8 cellular contexts compared by ENCODE assay signal in the genomic region with DNA sequence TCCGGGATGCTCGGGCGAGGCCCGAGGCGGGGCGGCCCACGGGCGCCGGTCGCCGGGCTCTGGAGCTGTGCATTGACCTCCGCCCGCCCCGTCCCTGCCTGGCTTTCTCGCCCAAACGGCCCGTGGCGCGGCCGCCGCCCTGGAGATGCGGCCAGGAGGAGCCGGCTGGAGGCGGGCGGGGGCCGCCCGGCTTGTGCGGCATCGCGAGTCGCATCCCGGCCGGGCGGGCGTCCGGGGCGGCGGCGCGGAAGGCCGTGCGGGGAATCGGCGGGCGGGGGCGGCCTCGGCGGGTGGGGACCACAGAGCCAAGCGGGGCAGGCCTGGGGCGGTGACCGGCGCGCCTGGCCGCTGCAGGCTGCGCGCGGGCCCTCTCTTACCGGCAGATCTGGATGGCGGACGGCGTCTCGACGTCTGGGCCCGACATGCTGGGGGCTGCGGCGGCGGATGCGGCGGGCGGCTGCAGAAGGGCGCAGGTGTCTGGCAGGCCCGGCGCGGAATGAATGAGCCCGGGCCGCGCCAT. TPM values are rescaled to one million over a fixed set of nuclear protein-coding genes. Genes with fewer than 3 reads are reported as not detected.
A peak's percentile ranks its signal among the peaks of the same experiment; 100 is the strongest.
DNase-seq lines count a peak whose midpoint lies in the region; ATAC-seq, FAIRE-seq and TF ChIP-seq lines count a peak whose summit lies in the region.

No MANE protein-coding gene starts in this region.

- no peaks in the 10 kb centered on the region for H3K9me3 ChIP-seq in kidney (ENCODE audit: control insufficient read depth in 1 of 2, low read length in 2 of 2)
- H3K9me3 ChIP-seq in tibial artery, result no peaks in the 10 kb centered on the region

- peak overlapping the region; percentile 92 for H3K27ac Mint-ChIP-seq in activated T-cell treated with anti-CD3 and anti-CD28 coated beads, Interleukin-2, amount 50 U/mL, for 24 hours
- H3K27ac Mint-ChIP-seq in activated naive CD4-positive, alpha-beta T cell treated with anti-CD3 and anti-CD28 coated beads, Interleukin-2, amount 50 U/mL, for 72 hours, result peak overlapping the region; percentile 78 to 94

- H3K9ac ChIP-seq in kidney (ENCODE audit: low read length in 2 of 2), result no peak overlapping the region

- H3K36me3 Mint-ChIP-seq in activated T-cell treated with anti-CD3 and anti-CD28 coated beads, Interleukin-2, amount 50 U/mL, for 24 hours (ENCODE audit: low read depth), result peaks cover 15% of the 10 kb centered on the region
- peaks cover 0 to 4% of the 10 kb centered on the region in 2 donors for H3K36me3 Mint-ChIP-seq in activated naive CD4-positive, alpha-beta T cell treated with anti-CD3 and anti-CD28 coated beads, Interleukin-2, amount 50 U/mL, for 72 hours

- peak overlapping the region; percentile 86 for H3K4me3 Mint-ChIP-seq in activated T-cell treated with anti-CD3 and anti-CD28 coated beads, Interleukin-2, amount 50 U/mL, for 24 hours

- no peaks in the 10 kb centered on the region for H3K27me3 Mint-ChIP-seq in activated T-cell treated with anti-CD3 and anti-CD28 coated beads, Interleukin-2, amount 50 U/mL, for 24 hours

- no peak for DNase-seq in activated T-cell treated with anti-CD3 and anti-CD28 coated beads, Interleukin-2, amount 50 U/mL, for 24 hours
- no peak for DNase-seq in activated T-cell treated with anti-CD3 and anti-CD28 coated beads for 4 hours
- peak in 1 of 2 donors; percentile 67 for DNase-seq in activated naive CD4-positive, alpha-beta T cell treated with anti-CD3 and anti-CD28 coated beads, Interleukin-2, amount 50 U/mL, for 72 hours (ENCODE audit: low spot score in 2 of 2)
- DNase-seq in kidney, result peak; percentile 81
- DNase-seq in tibial artery, result no peak
- DNase-seq in middle frontal gyrus (ENCODE audit: extremely low spot score, low spot score), result no peak
- no peak for DNase-seq in globus pallidus (ENCODE audit: low spot score)

- H3K4me1 ChIP-seq in kidney (ENCODE audit: control insufficient read depth in 1 of 2, insufficient read depth in 1 of 2, low read depth in 1 of 2, low read length in 2 of 2) (peaks cover 0 to 12% of the 10 kb centered on the region in 2 donors), tibial artery (peaks cover 0 to 18% (median 12%) of the 10 kb centered on the region in 4 donors)

- TF ChIP-seq CTCF in kidney (IDR thresholded peaks at IDR 0.05; ENCODE audit: borderline replicate concordance, extremely low read depth, insufficient read depth), result no peak
- no peak for TF ChIP-seq CTCF in tibial artery (IDR thresholded peaks at IDR 0.05)

- intact Hi-C loops in kidney (cut with DNase I), result no loop called here
- intact Hi-C loops in tibial artery (cut with DNase I; ENCODE audit: low total_unique reads), result loop anchor here (2.0 to 5.0 kb wide), 2 partner anchors 194 to 401 kb away; partner anchors contain the start of genes NPHP4 and RPL22

- peaks cover 30% of the 10 kb centered on the region for H3K4me1 Mint-ChIP-seq in activated T-cell treated with anti-CD3 and anti-CD28 coated beads, Interleukin-2, amount 50 U/mL, for 24 hours (ENCODE audit: low read depth)

- H3K4me3 ChIP-seq in kidney (ENCODE audit: low read length in 2 of 2), result no peak overlapping the region
- H3K4me3 ChIP-seq in tibial artery, result peak overlapping the region; percentile 58 to 73

- FAIRE-seq in kidney (lab: Jason Lieb, UNC), result no peak

- no peaks in the 10 kb centered on the region for H3K27me3 ChIP-seq in tibial artery

- H3K27ac ChIP-seq in kidney (ENCODE audit: low read depth in 2 of 2, low read length in 2 of 2) (no peak overlapping the region), tibial artery (peak overlapping the region; percentile 92 to 97)

- H3K36me3 ChIP-seq in kidney (ENCODE audit: control insufficient read depth in 1 of 2, insufficient read depth in 2 of 2, low read length in 2 of 2) (no peaks in the 10 kb centered on the region), tibial artery (no peaks in the 10 kb centered on the region)

- ATAC-seq in HG03175 (IDR thresholded peaks at IDR 0.05; ENCODE audit: unreplicated experiment), result peak; percentile 7
- ATAC-seq in activated naive CD4-positive, alpha-beta T cell treated with anti-CD3 and anti-CD28 coated beads, Interleukin-2, amount 50 U/mL, for 72 hours, result no peak

- H3K9me3 Mint-ChIP-seq in activated T-cell treated with anti-CD3 and anti-CD28 coated beads, Interleukin-2, amount 50 U/mL, for 24 hours, result no peaks in the 10 kb centered on the region
- no peaks in the 10 kb centered on the region for H3K9me3 Mint-ChIP-seq in activated naive CD4-positive, alpha-beta T cell treated with anti-CD3 and anti-CD28 coated beads, Interleukin-2, amount 50 U/mL, for 72 hours

RNA-seq across cellular contexts. Expression of gene ACOT7, which starts 0.6 kb away (rescaled TPM):
- 10 to 100 TPM; 46.0 to 75.8 TPM for total RNA-seq in activated naive CD4-positive, alpha-beta T cell treated with anti-CD3 and anti-CD28 coated beads, Interleukin-2, amount 50 U/mL, for 72 hours
- total RNA-seq in kidney, result 23.0 TPM
- polyA plus RNA-seq in kidney (ENCODE audit: insufficient read depth, low read depth, low replicate concordance), result 135 TPM

RNA-seq across cellular contexts. Expression of gene HES2, which starts 26.8 kb away (rescaled TPM):
- 1 to 10 TPM in 1 of 2 donors, under 1 TPM in 1; 0.35 to 1.1 TPM for total RNA-seq in activated naive CD4-positive, alpha-beta T cell treated with anti-CD3 and anti-CD28 coated beads, Interleukin-2, amount 50 U/mL, for 72 hours
- total RNA-seq in kidney, result 1.3 TPM
- polyA plus RNA-seq in kidney (ENCODE audit: insufficient read depth, low read depth, low replicate concordance), result 1.6 TPM

RNA-seq across cellular contexts. Expression of gene ESPN, which starts 31.6 kb away (rescaled TPM):
- 1 to 10 TPM in 1 of 2 donors, under 1 TPM in 1; 0.89 to 1.9 TPM for total RNA-seq in activated naive CD4-positive, alpha-beta T cell treated with anti-CD3 and anti-CD28 coated beads, Interleukin-2, amount 50 U/mL, for 72 hours
- total RNA-seq in kidney, result 14.2 TPM
- 112 TPM for polyA plus RNA-seq in kidney (ENCODE audit: insufficient read depth, low read depth, low replicate concordance)

Comparison
In these comparisons a context has a peak if more than half of its experiments do, and no peak if none do; other contexts are left out.
1. H3K27ac ChIP-seq: peak in tibial artery (2 of 2); none in kidney (0 of 2).
2. H3K4me3 ChIP-seq: peak in tibial artery (2 of 2); none in kidney (0 of 2).